ENCODE assay signal across 23 cellular contexts in genomic region chrX:132119821-132120220, GRCh38. TPM values are rescaled to one million over a fixed set of nuclear protein-coding genes. Genes with fewer than 3 reads are reported as not detected.
DNase-seq lines count a peak whose midpoint lies in the region; ATAC-seq and TF ChIP-seq lines count a peak whose summit lies in the region.
"Had no signal": no experiment of that assay in that cellular context is flagged by ENCODE, and none has a peak within 500 bp of the region (broad histone marks: within the 10 kb centered on the region; RNA-seq: fewer than 3 reads in every experiment).

No MANE protein-coding gene starts in this region.

- peaks cover 17% of the 10 kb centered on the region for H3K4me1 ChIP-seq in PC-3 (ENCODE audit: insufficient read depth, low read length)
- peaks cover 0 to 24% (median 0%) of the 10 kb centered on the region in 3 donors for H3K4me1 ChIP-seq in esophagus squamous epithelium
- H3K4me1 ChIP-seq in neuronal stem cell (ENCODE audit: control insufficient read depth in 2 of 2, insufficient read depth in 1 of 2, low read depth in 1 of 2, low read length in 2 of 2) = peaks cover 5 to 12% of the 10 kb centered on the region in 2 donors
- no peaks in the 10 kb centered on the region for H3K4me1 ChIP-seq in spleen

- H3K4me2 ChIP-seq in PC-3 (ENCODE audit: low read length) = no peak overlapping the region
- no peak overlapping the region for H3K4me2 ChIP-seq in neuronal stem cell (ENCODE audit: insufficient read depth, low read length, poor library complexity, severe bottlenecking)

- POLR2A ChIA-PET in PC-3 (lab: Charles Lee; ENCODE audit: unreplicated experiment) = no interaction called here

- no TSS peak for BruUV-seq in PC-3 (replicated peaks; lab: Mats Ljungman, UMichigan)

- H3K27ac ChIP-seq in PC-3 (ENCODE audit: low read length) = 0 out of 2 replicates have a peak overlapping the region, but pooled peaks have one; percentile 7
- H3K27ac ChIP-seq in esophagus squamous epithelium = peak overlapping the region; percentile 23 to 79 (median 68)
- peak overlapping the region; percentile 91 for H3K27ac ChIP-seq in neuronal stem cell (replicated peaks; ENCODE audit: low read length)
- H3K27ac ChIP-seq in spleen = no peak overlapping the region

- H2BK15ac ChIP-seq in neuronal stem cell (ENCODE audit: low read length) = no peak overlapping the region

- TF ChIP-seq POLR2A in esophagus squamous epithelium (IDR thresholded peaks at IDR 0.05) = no peak
- TF ChIP-seq POLR2A in spleen (IDR thresholded peaks at IDR 0.05) = no peak

- no peaks in the 10 kb centered on the region for H3K9me2 ChIP-seq in PC-3 (replicated peaks; ENCODE audit: low read length)

- H2BK120ac ChIP-seq in neuronal stem cell (ENCODE audit: low read depth, low read length) = no peak overlapping the region

- no peaks in the 10 kb centered on the region for H3F3A ChIP-seq in PC-3 (ENCODE audit: low read length, unreplicated experiment)

- H3K27me3 ChIP-seq in PC-3 (ENCODE audit: low read length) = no peaks in the 10 kb centered on the region
- H3K27me3 ChIP-seq in esophagus squamous epithelium = no peaks in the 10 kb centered on the region
- H3K27me3 ChIP-seq in neuronal stem cell (ENCODE audit: control insufficient read depth in 3 of 3, insufficient read depth in 3 of 3, low read depth in 1 of 3, low read length in 3 of 3) = peaks cover 0 to 27% (median 0%) of the 10 kb centered on the region in 3 experiments
- H3K27me3 ChIP-seq in spleen (replicated peaks in 1 of 7) = peaks cover 0 to 9% (median 0%) of the 10 kb centered on the region in 7 donors

- no peak overlapping the region for H3K18ac ChIP-seq in neuronal stem cell (ENCODE audit: low read length)

- H3K79me2 ChIP-seq in PC-3 (ENCODE audit: low read length) = no peaks in the 10 kb centered on the region

- no peak overlapping the region for H2AK5ac ChIP-seq in neuronal stem cell (ENCODE audit: low read depth, low read length)

- no peak overlapping the region for H3K4ac ChIP-seq in neuronal stem cell (ENCODE audit: low read length)

- H3K79me1 ChIP-seq in neuronal stem cell (ENCODE audit: low read depth, low read length) = no peaks in the 10 kb centered on the region

- H3K36me3 ChIP-seq in PC-3 (ENCODE audit: low read depth, low read length) (no peaks in the 10 kb centered on the region), esophagus squamous epithelium (no peaks in the 10 kb centered on the region), neuronal stem cell (replicated peaks in 1 of 2; ENCODE audit: control insufficient read depth in 2 of 2, insufficient read depth in 2 of 2, low read length in 2 of 2) (no peaks in the 10 kb centered on the region), spleen (no peaks in the 10 kb centered on the region)

- no peak overlapping the region for H4K91ac ChIP-seq in neuronal stem cell (ENCODE audit: low read depth, low read length, poor library complexity)

- TF ChIP-seq CTCF in PC-3 (conservative IDR thresholded peaks at IDR 0.05; ENCODE audit: low read depth, low read length) (no peak), esophagus squamous epithelium (IDR thresholded peaks at IDR 0.05) (no peak), spleen (IDR thresholded peaks at IDR 0.05 in 8 of 11, conservative IDR thresholded peaks at IDR 0.05 in 3 of 11) (no peak)

- H3K14ac ChIP-seq in neuronal stem cell (ENCODE audit: low read length) = no peak overlapping the region

- H4K20me1 ChIP-seq in PC-3 (ENCODE audit: low read length) = no peaks in the 10 kb centered on the region

- H2BK12ac ChIP-seq in neuronal stem cell (ENCODE audit: low read length) = no peak overlapping the region

- H4K8ac ChIP-seq in neuronal stem cell (ENCODE audit: low read depth, low read length) = no peak overlapping the region

- CTCF ChIA-PET in PC-3 (lab: Charles Lee) = no interaction called here

- WGBS in esophagus squamous epithelium, 2 donors = 29% methylated on average over 1 of the region's 3 CpGs; no CpG with 5 or more reads in 1 of the 2 donors
- no CpG with 5 or more reads among the region's 3 CpGs for WGBS in neuronal stem cell (ENCODE audit: extremely low coverage in 2 of 2, insufficient read length in 2 of 2, insufficient replicate concordance in 1 of 2), 2 donors
- WGBS in spleen, 5 donors = 49 to 89% (median 70%) methylated on average over 3 of the region's 3 CpGs

- peak; percentile 18 for DNase-seq in ELR (ENCODE audit: low read depth)
- peak; percentile 34 for DNase-seq in PC-3
- no peak for DNase-seq in esophagus squamous epithelium (lab: John Stamatoyannopoulos, UW)
- peak; percentile 45 for DNase-seq in neuronal stem cell (ENCODE audit: low spot score)
- no peak for DNase-seq in spleen
- DNase-seq in NCI-H2107 (lab: John Stamatoyannopoulos, UW) = no peak
- DNase-seq: activated effector memory CD4-positive, alpha-beta T cell treated with anti-CD3 and anti-CD28 coated beads, Interleukin-2, amount 50 U/mL, for 16 hours; CD4-positive, CD25-positive, alpha-beta regulatory T cell; head of caudate nucleus; KG1; natural killer cell; NCI-H1092; NCI-H2081; NCI-H524; small intestine; substantia nigra had no signal

- H3K4me3 ChIP-seq in PC-3 (ENCODE audit: low read length) (no peak overlapping the region), esophagus squamous epithelium (no peak overlapping the region), neuronal stem cell (ENCODE audit: low read length in 2 of 2) (no peak overlapping the region), spleen (no peak overlapping the region)
- H3K4me3 ChIP-seq: lung had no signal

- H3K9me3 ChIP-seq in PC-3 (ENCODE audit: low read length) (no peaks in the 10 kb centered on the region), esophagus squamous epithelium (no peaks in the 10 kb centered on the region), neuronal stem cell (replicated peaks in 1 of 2; ENCODE audit: control insufficient read depth in 2 of 2, insufficient read depth in 1 of 2, low read depth in 1 of 2, low read length in 2 of 2) (no peaks in the 10 kb centered on the region), spleen (no peaks in the 10 kb centered on the region)

- ATAC-seq in PC-3 (no peak), GM18868 (IDR thresholded peaks at IDR 0.05; ENCODE audit: unreplicated experiment) (no peak), GM18520 (IDR thresholded peaks at IDR 0.05; ENCODE audit: unreplicated experiment) (no peak)
- ATAC-seq: HCT116, natural killer cell, Right ventricle myocardium inferior had no signal

- H2AFZ ChIP-seq in PC-3 (ENCODE audit: low read length) (no peak overlapping the region), neuronal stem cell (ENCODE audit: low read length) (peak overlapping the region; percentile 4)

- intact Hi-C loops in PC-3 (cut with micrococcal nuclease) = no loop called here
- intact Hi-C loops in esophagus squamous epithelium (cut with DNase I) = no loop called here
- intact Hi-C loops in spleen (cut with DNase I; ENCODE audit: low total_unique reads) = no loop called here

- H3K23ac ChIP-seq in neuronal stem cell (ENCODE audit: low read depth, low read length, poor library complexity) = no peak overlapping the region

- no peak overlapping the region for H3K9ac ChIP-seq in PC-3 (ENCODE audit: low read length)
- H3K9ac ChIP-seq in neuronal stem cell (ENCODE audit: low read depth, low read length, poor library complexity) = no peak overlapping the region

- no peak overlapping the region for H2BK5ac ChIP-seq in neuronal stem cell (ENCODE audit: low read length)

RNA-seq across cellular contexts. Expression of gene FRMD7, which starts 8.0 kb away (rescaled TPM):
- total RNA-seq in PC-3 (2014; rRNA removed) = 0.04 TPM in 1 of 2 replicates, not detected in the other
- not detected for total RNA-seq in esophagus squamous epithelium
- polyA plus RNA-seq in neuronal stem cell (2013, experiment 1 of 2) = not detected
- polyA plus RNA-seq in neuronal stem cell (2013, experiment 2 of 2) = not detected
- under 1 TPM in 1 of 7 donors, not detected in 6; 0.46 TPM for total RNA-seq in spleen
- polyA plus RNA-seq in spleen = not detected
- total RNA-seq: CD4-positive, CD25-positive, alpha-beta regulatory T cell; lung; natural killer cell; pulmonary artery endothelial cell; Right ventricle myocardium inferior; T-helper 1 cell treated with Interleukin-12 subunit alpha and Interleukin-12 subunit beta and Interleukin-4 antibody, amounts not matched to agents 30 ng/mL and 1 ng/mL, for 36 hours had no signal
- polyA plus RNA-seq: CD4-positive, CD25-positive, alpha-beta regulatory T cell; small intestine had no signal

Comparison
In these comparisons a context has a peak if more than half of its experiments do, and no peak if none do; other contexts are left out.
1. DNase-seq: peak in ELR (single experiment), PC-3 (single experiment) and neuronal stem cell (single experiment); none in esophagus squamous epithelium (single experiment), spleen (single experiment) and NCI-H2107 (single experiment).
2. H3K27ac ChIP-seq: peak in PC-3 (single experiment), esophagus squamous epithelium (4 of 4) and neuronal stem cell (single experiment); none in spleen (0 of 8).